In the genomic region with DNA sequence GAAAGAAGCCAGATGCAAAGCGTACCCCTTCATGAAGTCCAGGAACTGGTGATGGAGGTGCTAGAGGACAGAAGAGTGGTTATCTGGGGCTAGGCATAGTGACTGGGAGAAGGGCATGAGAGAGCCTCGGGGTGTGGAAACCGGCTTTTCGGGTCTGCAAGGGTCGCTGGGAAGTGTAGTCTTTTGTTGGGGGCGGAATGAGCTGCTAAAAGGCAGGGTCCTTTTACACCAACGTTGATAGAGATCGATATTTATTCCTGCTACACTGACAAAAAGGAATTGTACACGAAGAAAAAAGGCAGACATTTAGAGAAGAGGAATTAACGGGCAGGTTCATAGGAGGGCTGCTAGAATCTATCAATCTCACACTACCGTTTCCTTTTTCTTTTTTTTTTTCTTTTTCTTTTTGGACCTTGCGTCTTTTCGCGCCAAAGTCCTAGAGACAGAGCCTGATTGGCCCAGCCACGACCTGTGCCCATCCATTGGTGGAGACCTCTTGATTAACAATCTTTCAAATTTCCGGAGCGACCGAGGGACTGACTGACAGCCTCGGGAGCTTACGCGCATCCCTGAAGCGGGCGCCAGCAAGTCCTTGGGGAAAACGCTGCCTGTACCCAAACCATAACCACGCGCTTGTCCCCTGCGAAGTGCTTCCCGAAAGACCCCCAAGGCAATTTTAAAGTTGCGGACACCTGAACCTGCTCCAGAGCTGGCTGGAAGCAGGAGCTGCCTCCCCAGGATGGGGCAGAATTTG, we compare ENCODE assay signal across 8 cellular contexts. TPM values are rescaled to one million over a fixed set of nuclear protein-coding genes. Genes with fewer than 3 reads are reported as not detected.
DNase-seq lines count a peak whose midpoint lies in the region; ATAC-seq, FAIRE-seq and TF ChIP-seq lines count a peak whose summit lies in the region.

No MANE protein-coding gene starts in this region.

- no peaks in the 10 kb centered on the region for H3K9me3 Mint-ChIP-seq in MCF 10A (ENCODE audit: unreplicated experiment)
- no peaks in the 10 kb centered on the region for H3K9me3 Mint-ChIP-seq in immature natural killer cell

- peak; percentile 32 for TF ChIP-seq POLR2A in A549 (IDR thresholded peaks at IDR 0.05; ENCODE audit: low read length)
- peak; percentile 59 for TF ChIP-seq POLR2A in GM18526 (IDR thresholded peaks at IDR 0.05; ENCODE audit: extremely low read depth, insufficient read length)

- ATAC-seq in A549: peak; percentile 99
- ATAC-seq in HG03060 (IDR thresholded peaks at IDR 0.05; ENCODE audit: low read depth, unreplicated experiment): peak; percentile 85

- POLR2A ChIA-PET in A549 (lab: Yijun Ruan, JAX): interaction anchor here (2.8 kb wide), 1 partner anchor 56 kb away, joined by 29 read pairs; the partner anchor contains the start of gene USP22
- POLR2A ChIA-PET in MCF 10A (lab: Yijun Ruan, JAX): interaction anchor here (0.6 to 1.7 kb wide), 6 partner anchors 29 to 716 kb away, joined by 3 to 9 read pairs (median 3); partner anchors contain the start of gene USP22

- FAIRE-seq in A549 (lab: Jason Lieb, UNC) (peak; percentile 96), TTC549 (lab: Jason Lieb, UNC) (peak; percentile 78)

- H3K27me3 Mint-ChIP-seq in MCF 10A (ENCODE audit: insufficient read depth, unreplicated experiment) (no peaks in the 10 kb centered on the region), immature natural killer cell (ENCODE audit: low read depth in 3 of 3) (peaks cover 2 to 12% (median 2%) of the 10 kb centered on the region in 3 donors)

- 1% methylated on average over 24 of the region's 29 CpGs for WGBS in A549 (ENCODE audit: missing lambda C conversion rate)

- H3K4me2 ChIP-seq in A549: peak overlapping the region; percentile 83

- H3K27ac ChIP-seq in A549: peak overlapping the region; percentile 57 to 78; a peak in 5 of 6 replicates

- intact Hi-C loops in MCF 10A (cut with micrococcal nuclease): loop anchor here (1.0 kb wide), 1 partner anchor 59 kb away; no protein-coding TSS in a partner anchor

- peaks cover 8% of the 10 kb centered on the region for H3K4me1 Mint-ChIP-seq in MCF 10A (ENCODE audit: insufficient read depth, unreplicated experiment)
- peaks cover 13 to 20% of the 10 kb centered on the region in 2 donors for H3K4me1 Mint-ChIP-seq in immature natural killer cell

- TF ChIP-seq CTCF in A549 (IDR thresholded peaks at IDR 0.05): no peak
- TF ChIP-seq CTCF in MCF 10A (IDR thresholded peaks at IDR 0.05; ENCODE audit: unreplicated experiment): no peak

- no TSS peak for BruUV-seq in MCF 10A (replicated peaks; lab: Mats Ljungman, UMichigan)

- H3K27ac Mint-ChIP-seq in MCF 10A (ENCODE audit: low read depth, unreplicated experiment) (no peak overlapping the region), immature natural killer cell (peak overlapping the region in 4 of 6 donors; percentile 47 to 73 (median 60))

- peak; percentile 94 to 98 for DNase-seq in A549 (ENCODE audit: low read depth in 1 of 2, low spot score in 1 of 2)
- DNase-seq in NCI-H2081 (lab: John Stamatoyannopoulos, UW): peak; percentile 78 to 86
- peak; percentile 88 for DNase-seq in MCF 10A (ENCODE audit: unreplicated experiment)
- peak; percentile 47 to 54 (median 51) for DNase-seq in immature natural killer cell
- peak; percentile 48 to 73 for DNase-seq in stimulated activated CD4-positive, alpha-beta T cell treated with anti-CD3 and anti-CD28 coated beads, Interleukin-12 subunit alpha, Interleukin-12 subunit beta, amount 100 ng/mL, for 24 hours (ENCODE audit: low read depth in 2 of 2)

- H3K9me3 ChIP-seq in A549: no peaks in the 10 kb centered on the region

- H3K36me3 Mint-ChIP-seq in MCF 10A (ENCODE audit: insufficient read depth, unreplicated experiment) (no peaks in the 10 kb centered on the region), immature natural killer cell (no peaks in the 10 kb centered on the region)

- H3K4me3 Mint-ChIP-seq in MCF 10A (ENCODE audit: unreplicated experiment) (peak overlapping the region; percentile 83), immature natural killer cell (peak overlapping the region; percentile 82 to 95 (median 84))

- TF ChIP-seq EP300 in A549 (IDR thresholded peaks at IDR 0.05): no peak

- TF ChIP-seq RAD21 in A549 (conservative IDR thresholded peaks at IDR 0.05 in 1 of 2, IDR thresholded peaks at IDR 0.05 in 1 of 2): no peak

- H3K4me1 ChIP-seq in A549: 0 out of 3 replicates have a peak, but pooled peaks cover 4% of the 10 kb centered on the region

- CTCF ChIA-PET in A549 (lab: Yijun Ruan, JAX): interaction anchor here (0.8 to 3.5 kb wide), 18 partner anchors 7 to 414 kb away, joined by 3 to 25 read pairs (median 4); partner anchors contain the start of gene USP22
- CTCF ChIA-PET in MCF 10A (lab: Yijun Ruan, JAX): interaction anchor here (0.6 to 2.3 kb wide), 10 partner anchors 8 to 978 kb away, joined by 3 to 20 read pairs (median 4); no protein-coding TSS in a partner anchor

- H3K4me3 ChIP-seq in A549: peak overlapping the region; percentile 56

TF ChIP-seq in A549, 52 proteins besides CTCF, POLR2A, EP300 and RAD21:
- TF ChIP-seq POLR2AphosphoS2 (conservative IDR thresholded peaks at IDR 0.05; ENCODE audit: low read length) (no peak), ZNF302 (CRISPR knock-in tag; IDR thresholded peaks at IDR 0.05) (no peak), RFX5 (IDR thresholded peaks at IDR 0.05) (peak; percentile 66; the same call in 1 of the 2 replicates), ESRRA (IDR thresholded peaks at IDR 0.05; ENCODE audit: borderline replicate concordance, low read length) (no peak), SREBF2 (IDR thresholded peaks at IDR 0.05) (no peak), TP53 (CRISPR knock-in tag; IDR thresholded peaks at IDR 0.05) (0 out of 2 replicates have a peak, but pooled peaks have one; percentile 23), PBX3 (IDR thresholded peaks at IDR 0.05) (peak; percentile 20; the same call in 1 of the 2 replicates), CEBPB (IDR thresholded peaks at IDR 0.05) (peak in 1 of 2 experiments; percentile 29; a peak in 1 of 4 replicates), ZC3H11A (IDR thresholded peaks at IDR 0.05) (no peak), MAX (IDR thresholded peaks at IDR 0.05) (peak; percentile 53), EHMT2 (IDR thresholded peaks at IDR 0.05; ENCODE audit: low read depth) (no peak)
- TF ChIP-seq, protein P1, sequence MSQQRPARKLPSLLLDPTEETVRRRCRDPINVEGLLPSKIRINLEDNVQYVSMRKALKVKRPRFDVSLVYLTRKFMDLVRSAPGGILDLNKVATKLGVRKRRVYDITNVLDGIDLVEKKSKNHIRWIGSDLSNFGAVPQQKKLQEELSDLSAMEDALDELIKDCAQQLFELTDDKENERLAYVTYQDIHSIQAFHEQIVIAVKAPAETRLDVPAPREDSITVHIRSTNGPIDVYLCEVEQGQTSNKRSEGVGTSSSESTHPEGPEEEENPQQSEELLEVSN (IDR thresholded peaks at IDR 0.05; ENCODE audit: borderline replicate concordance, low read depth): peak; percentile 87

RNA-seq across cellular contexts. Expression of gene DHRS7B, which starts 27.7 kb away (rescaled TPM):
- polyA plus RNA-seq in A549 (2011; rRNA removed) (25.4 and 31.7 TPM in 2 replicates), A549 (2017; fragmentation: RNase III; extraction: RNeasy Plus Mini Kit Qiagen cat#74134 plus additional on column Dnase treatment) (22.8 to 27.2 TPM (median 23.6 TPM) in 3 replicates), immature natural killer cell (10 to 100 TPM; 11.3 to 15.3 (median 12.9) TPM)
- 23.6 and 24.4 TPM in 2 replicates for polyA plus RNA-seq in A549 (2012; cell fraction: cytosol; rRNA removed)
- 24.1 and 28.6 TPM in 2 replicates for polyA plus RNA-seq in A549 (2012; cell fraction: nucleus; rRNA removed)
- polyA minus RNA-seq in A549 (2011; rRNA and poly(A)+ RNA removed): 30.5 and 33.5 TPM in 2 replicates
- total RNA-seq in MCF 10A (2022): 18.0 and 21.6 TPM in 2 replicates

RNA-seq across cellular contexts. Expression of gene USP22, which starts 56.3 kb away (rescaled TPM):
- polyA plus RNA-seq in A549 (2011; rRNA removed) (293 and 300 TPM in 2 replicates), A549 (2017; fragmentation: RNase III; extraction: RNeasy Plus Mini Kit Qiagen cat#74134 plus additional on column Dnase treatment) (130 to 141 TPM (median 134 TPM) in 3 replicates), immature natural killer cell (10 to 100 TPM in 2 of 3 donors, 1 to 10 TPM in 1; 9.6 to 31.7 (median 21.4) TPM)
- 152 and 192 TPM in 2 replicates for polyA plus RNA-seq in A549 (2012; cell fraction: cytosol; rRNA removed)
- polyA plus RNA-seq in A549 (2012; cell fraction: nucleus; rRNA removed): 274 and 304 TPM in 2 replicates
- 312 and 352 TPM in 2 replicates for polyA minus RNA-seq in A549 (2011; rRNA and poly(A)+ RNA removed)
- total RNA-seq in MCF 10A (2022): 146 and 157 TPM in 2 replicates

Comparison
In these comparisons a context has a peak if more than half of its experiments do, and no peak if none do; other contexts are left out.
1. Peak in every context shown above with its lines: DNase-seq, ATAC-seq, H3K4me3 ChIP-seq and H3K27ac ChIP-seq.
2. RNA of gene USP22, which starts 56.3 kb away (polyA plus RNA-seq): 130 to 304 TPM in A549; 9.6 to 31.7 TPM in immature natural killer cell; every median in the first group is over 4 times any median in the second.